Comparison of ENCODE assay signal across 9 cellular contexts in the genomic region with DNA sequence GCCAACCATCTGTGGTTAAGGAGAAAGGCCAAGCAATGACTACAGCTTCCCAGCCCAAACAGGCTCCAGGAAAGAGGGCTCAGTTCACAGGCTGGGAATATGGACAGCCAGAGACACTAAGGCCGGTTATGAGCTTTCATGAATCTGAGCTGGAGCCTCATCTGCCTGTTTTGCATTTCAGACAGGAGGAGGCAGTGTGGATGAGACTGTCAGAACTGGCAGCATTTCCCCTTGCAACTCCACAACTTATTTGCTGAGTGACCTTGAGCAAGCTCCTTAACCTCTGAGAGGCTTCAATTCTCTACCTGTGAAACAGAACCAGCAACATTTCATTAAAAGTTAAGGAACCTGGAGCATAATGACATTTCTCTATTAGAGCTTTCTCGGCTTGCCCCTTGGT.
DNase-seq lines count a peak whose midpoint lies in the region; ATAC-seq and TF ChIP-seq lines count a peak whose summit lies in the region.
"Had no signal": no experiment of that assay in that cellular context is flagged by ENCODE, and none has a peak within 500 bp of the region (broad histone marks: within the 10 kb centered on the region; RNA-seq: fewer than 3 reads in every experiment).

No MANE protein-coding gene starts in this region.

- TF ChIP-seq CTCF in cardiac fibroblast (IDR thresholded peaks at IDR 0.05; ENCODE audit: low read depth, low read length) (peak; percentile 49), nephron (IDR thresholded peaks at IDR 0.05; ENCODE audit: unreplicated experiment in 3 of 3) (peak in 2 of 3 experiments; percentile 16 to 27)

- intact Hi-C loops in posterior vena cava (cut with DNase I) = no loop called here

- no peak overlapping the region for H3K27ac Mint-ChIP-seq in nephron

- no peak overlapping the region for H3K4me3 ChIP-seq in cardiac fibroblast (replicated peaks in 1 of 2; ENCODE audit: low read depth in 2 of 2, low read length in 2 of 2)
- H3K4me3 ChIP-seq: BLaER1 treated with 17β-estradiol and CSF1 and Interleukin-3, amounts not matched to agents 10 nM and 100 nM had no signal

- peaks cover 11% of the 10 kb centered on the region for H3K27me3 Mint-ChIP-seq in nephron (ENCODE audit: low read depth)

- no peaks in the 10 kb centered on the region for H3K36me3 Mint-ChIP-seq in nephron (ENCODE audit: low read depth)

- H3K4me1 Mint-ChIP-seq in nephron = peaks cover 4% of the 10 kb centered on the region

- DNase-seq in NOMO-1 treated with DMSO at 0.1 percent for 48 hours (lab: John Stamatoyannopoulos, UW; ENCODE audit: unreplicated experiment) (peak; percentile 7), NOMO-1 (lab: John Stamatoyannopoulos, UW; ENCODE audit: unreplicated experiment in 2 of 2) (no peak), cardiac fibroblast (ENCODE audit: low read depth in 2 of 2) (peak; percentile 60 to 67), posterior vena cava (ENCODE audit: low spot score) (no peak)

- ATAC-seq in HG03280 (IDR thresholded peaks at IDR 0.05; ENCODE audit: unreplicated experiment) (peak; percentile 60), HG03108 (IDR thresholded peaks at IDR 0.05; ENCODE audit: unreplicated experiment) (no peak), GM21360 (IDR thresholded peaks at IDR 0.05; ENCODE audit: unreplicated experiment) (no peak)

- no peaks in the 10 kb centered on the region for H3K9me3 Mint-ChIP-seq in nephron

- no peak overlapping the region for H3K4me3 Mint-ChIP-seq in nephron

Comparison
In these comparisons a context has a peak if more than half of its experiments do, and no peak if none do; other contexts are left out.
1. DNase-seq: peak in NOMO-1 treated with DMSO at 0.1 percent for 48 hours (single experiment) and cardiac fibroblast (2 of 2); none in NOMO-1 (0 of 2) and posterior vena cava (single experiment).